ENCODE assay signal across 13 cellular contexts in genomic region chr4:152479428-152480026, GRCh38. TPM values are rescaled to one million over a fixed set of nuclear protein-coding genes. Genes with fewer than 3 reads are reported as not detected.
DNase-seq lines count a peak whose midpoint lies in the region; ATAC-seq and TF ChIP-seq lines count a peak whose summit lies in the region.
"Had no signal": no experiment of that assay in that cellular context is flagged by ENCODE, and none has a peak within 500 bp of the region (broad histone marks: within the 10 kb centered on the region; RNA-seq: fewer than 3 reads in every experiment).

No MANE protein-coding gene starts in this region.

- H3K4me1 Mint-ChIP-seq in Calu3 (ENCODE audit: low read depth, unreplicated experiment): peaks cover 13% of the 10 kb centered on the region

- peak overlapping the region; percentile 51 for H3K27ac ChIP-seq in epithelial cell of prostate
- peak overlapping the region in 1 of 3 donors; percentile 26 for H3K27ac ChIP-seq in right lobe of liver
- no peak overlapping the region for H3K27ac ChIP-seq in prostate gland
- H3K27ac ChIP-seq: SJCRH30 had no signal

- peak overlapping the region; percentile 44 for H3K27ac Mint-ChIP-seq in Calu3 (ENCODE audit: unreplicated experiment)
- H3K27ac Mint-ChIP-seq: endodermal cell had no signal

- H3K9me3 ChIP-seq in right lobe of liver: no peaks in the 10 kb centered on the region
- no peaks in the 10 kb centered on the region for H3K9me3 ChIP-seq in prostate gland
- H3K9me3 ChIP-seq: BE2C, SJCRH30 had no signal

- intact Hi-C loops in Calu3 (cut with micrococcal nuclease; ENCODE audit: unreplicated experiment) (no loop called here), right lobe of liver (cut with DNase I) (no loop called here), prostate gland (cut with DNase I) (no loop called here)

- H3K36me3 ChIP-seq in right lobe of liver (no peaks in the 10 kb centered on the region), prostate gland (no peaks in the 10 kb centered on the region)
- H3K36me3 ChIP-seq: BE2C, SJCRH30 had no signal

- no peak overlapping the region for H3K4me3 Mint-ChIP-seq in Calu3 (ENCODE audit: low read depth, unreplicated experiment)
- H3K4me3 Mint-ChIP-seq: endodermal cell had no signal

- peaks cover 0 to 33% (median 4%) of the 10 kb centered on the region in 4 donors for H3K4me1 ChIP-seq in right lobe of liver
- H3K4me1 ChIP-seq in prostate gland (replicated peaks): no peaks in the 10 kb centered on the region
- H3K4me1 ChIP-seq: SJCRH30 had no signal

- ATAC-seq in right lobe of liver: peak; percentile 38 to 79 (median 66)
- no peak for ATAC-seq in GM21381 (IDR thresholded peaks at IDR 0.05; ENCODE audit: unreplicated experiment)

- 72% methylated on average over 5 of the region's 5 CpGs for WGBS in right lobe of liver (ENCODE audit: insufficient coverage, low coverage, low lambda C conversion rate, missing lambda C conversion rate)
- 88% methylated on average over 5 of the region's 5 CpGs for WGBS in prostate gland

- CTCF ChIA-PET in Calu3 (lab: Charles Lee): no interaction called here

- no peak for TF ChIP-seq CTCF in Calu3 (IDR thresholded peaks at IDR 0.05; ENCODE audit: unreplicated experiment)
- no peak for TF ChIP-seq CTCF in right lobe of liver (IDR thresholded peaks at IDR 0.05)
- no peak for TF ChIP-seq CTCF in prostate gland (IDR thresholded peaks at IDR 0.05)

- H3K4me3 ChIP-seq in right lobe of liver: no peak overlapping the region
- H3K4me3 ChIP-seq in prostate gland: no peak overlapping the region
- H3K4me3 ChIP-seq: SJCRH30 had no signal

- no TSS peak for BruUV-seq in Calu3 (replicated peaks; lab: Mats Ljungman, UMichigan)

- H3K9me3 Mint-ChIP-seq in Calu3 (ENCODE audit: low read depth, unreplicated experiment): no peaks in the 10 kb centered on the region
- H3K9me3 Mint-ChIP-seq: endodermal cell had no signal

- DNase-seq in Calu3: no peak
- DNase-seq in MV-4-11 (lab: John Stamatoyannopoulos, UW): peak; percentile 57
- DNase-seq in epithelial cell of prostate (ENCODE audit: low read depth, low spot score): no peak
- DNase-seq in right lobe of liver: no peak
- DNase-seq in prostate gland (ENCODE audit: low spot score): no peak
- DNase-seq in putamen (ENCODE audit: low spot score): no peak
- no peak for DNase-seq in A172 (ENCODE audit: low spot score)
- DNase-seq: activated CD8-positive, alpha-beta memory T cell treated with anti-CD3 and anti-CD28 coated beads, Interleukin-2, amount 50 U/mL, for 48 hours; BE2C; endodermal cell; MM.1S; SJCRH30 had no signal

- H3K27me3 Mint-ChIP-seq in Calu3 (ENCODE audit: unreplicated experiment): no peaks in the 10 kb centered on the region

- TF ChIP-seq POLR2A in right lobe of liver (IDR thresholded peaks at IDR 0.05) (no peak), prostate gland (IDR thresholded peaks at IDR 0.05) (no peak)

- no peaks in the 10 kb centered on the region for H3K36me3 Mint-ChIP-seq in Calu3 (ENCODE audit: insufficient read depth, unreplicated experiment)

- H3K27me3 ChIP-seq in right lobe of liver (no peaks in the 10 kb centered on the region), prostate gland (replicated peaks; ENCODE audit: insufficient read depth) (no peaks in the 10 kb centered on the region)
- H3K27me3 ChIP-seq: BE2C, SJCRH30 had no signal

RNA-seq across cellular contexts. Expression of gene FBXW7, which starts 56.4 kb away (rescaled TPM):
- total RNA-seq in Calu3 (2022): 38.7 and 45.1 TPM in 2 replicates
- 10 to 100 TPM; 12.9 to 25.5 (median 17.6) TPM for total RNA-seq in right lobe of liver
- total RNA-seq in prostate gland: 10 to 100 TPM; 21.8 to 24.9 TPM
- total RNA-seq in A172 (2014; rRNA removed; shearing (Covaris generic)): 14.2 and 29.9 TPM in 2 replicates
